27 cellular contexts compared by ENCODE assay signal in the genomic region with DNA sequence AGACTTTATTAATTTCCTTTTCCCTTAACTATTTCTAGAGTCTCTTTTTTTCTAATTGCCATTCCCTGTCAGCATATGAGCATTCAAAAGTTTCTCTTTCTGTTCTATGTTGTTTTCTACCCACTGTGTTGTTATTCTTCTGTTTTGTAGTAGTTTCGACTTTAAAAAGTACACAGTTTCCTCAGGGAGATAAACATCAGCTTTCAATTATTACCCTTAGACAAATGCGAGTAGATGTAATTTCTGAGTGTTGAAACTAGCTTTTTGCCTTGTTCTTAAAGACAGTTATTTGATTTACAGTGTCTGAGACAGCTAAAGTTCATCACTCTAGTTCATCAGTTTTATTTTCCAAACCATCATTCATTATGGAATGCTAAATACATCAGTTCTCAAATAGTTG. TPM values are rescaled to one million over a fixed set of nuclear protein-coding genes. Genes with fewer than 3 reads are reported as not detected.
DNase-seq lines count a peak whose midpoint lies in the region; ATAC-seq and TF ChIP-seq lines count a peak whose summit lies in the region.
"Had no signal": no experiment of that assay in that cellular context is flagged by ENCODE, and none has a peak within 500 bp of the region (broad histone marks: within the 10 kb centered on the region; RNA-seq: fewer than 3 reads in every experiment).

No MANE protein-coding gene starts in this region.

- H3K36me3 ChIP-seq in Loucy (ENCODE audit: insufficient read depth, low read length) (peaks cover 75% of the 10 kb centered on the region; the same call in 1 of the 2 replicates), ascending aorta (peaks cover 6 to 23% of the 10 kb centered on the region in 2 donors), right atrium auricular region (peaks cover 29% of the 10 kb centered on the region)

- H3K4me3 ChIP-seq in Loucy (ENCODE audit: low read length, poor library complexity, severe bottlenecking): no peak overlapping the region
- H3K4me3 ChIP-seq in ascending aorta: no peak overlapping the region
- no peak overlapping the region for H3K4me3 ChIP-seq in right atrium auricular region
- H3K4me3 ChIP-seq: coronary artery, esophagus squamous epithelium, lower lobe of right lung, skin epidermis had no signal

- H3K4me2 ChIP-seq in Loucy (ENCODE audit: low read depth, low read length, poor library complexity, severe bottlenecking): peak overlapping the region; percentile 24

- H3K4me3 Mint-ChIP-seq in activated CD8-positive, alpha-beta memory T cell treated with anti-CD3 and anti-CD28 coated beads, Interleukin-2, amount 10 ng/mL, durations not matched to agents 7 days and 5 days: no peak overlapping the region

- H3K79me2 ChIP-seq in Loucy (ENCODE audit: insufficient read depth, low read length): peaks cover 48% of the 10 kb centered on the region

- no peaks in the 10 kb centered on the region for H3K27me3 Mint-ChIP-seq in activated CD8-positive, alpha-beta memory T cell treated with anti-CD3 and anti-CD28 coated beads, Interleukin-2, amount 10 ng/mL, durations not matched to agents 7 days and 5 days

- H3K9me3 Mint-ChIP-seq in activated CD8-positive, alpha-beta memory T cell treated with anti-CD3 and anti-CD28 coated beads, Interleukin-2, amount 10 ng/mL, durations not matched to agents 7 days and 5 days (ENCODE audit: low read depth): no peaks in the 10 kb centered on the region

- CTCF ChIA-PET in activated CD8-positive, alpha-beta memory T cell treated with anti-CD3 and anti-CD28 coated beads, Interleukin-2, amount 10 ng/mL, durations not matched to agents 7 days and 5 days (lab: Charles Lee): interaction anchor here (1.5 kb wide), 1 partner anchor 365 kb away, joined by 3 read pairs; no protein-coding TSS in a partner anchor

- no peaks in the 10 kb centered on the region for H3K9me2 ChIP-seq in Loucy (replicated peaks; ENCODE audit: low read depth, low read length)

- peaks cover 17% of the 10 kb centered on the region for H3K4me1 ChIP-seq in Loucy (ENCODE audit: insufficient read depth, low read length, poor library complexity, severe bottlenecking)
- no peaks in the 10 kb centered on the region for H3K4me1 ChIP-seq in ascending aorta
- no peaks in the 10 kb centered on the region for H3K4me1 ChIP-seq in right atrium auricular region
- H3K4me1 ChIP-seq: esophagus squamous epithelium had no signal

- H3K9me3 ChIP-seq in Loucy (ENCODE audit: insufficient read depth, low read depth, low read length): no peaks in the 10 kb centered on the region
- no peaks in the 10 kb centered on the region for H3K9me3 ChIP-seq in ascending aorta
- H3K9me3 ChIP-seq in right atrium auricular region: no peaks in the 10 kb centered on the region
- H3K9me3 ChIP-seq: esophagus squamous epithelium, lower lobe of right lung, neutrophil had no signal

- H3K9ac ChIP-seq in Loucy (ENCODE audit: low read depth, low read length, poor library complexity, severe bottlenecking): no peak overlapping the region

- peaks cover 32% of the 10 kb centered on the region for H4K20me1 ChIP-seq in Loucy (ENCODE audit: insufficient read depth, low read length, poor library complexity, severe bottlenecking)

- no peaks in the 10 kb centered on the region; the same call in 1 of the 2 replicates for H3F3A ChIP-seq in Loucy (ENCODE audit: low read depth)

- ATAC-seq in activated CD8-positive, alpha-beta memory T cell treated with anti-CD3 and anti-CD28 coated beads, Interleukin-2, amount 10 ng/mL, durations not matched to agents 7 days and 5 days: no peak
- ATAC-seq in sciatic nerve: peak; percentile 44
- ATAC-seq in HG03521 (IDR thresholded peaks at IDR 0.05; ENCODE audit: unreplicated experiment): no peak
- ATAC-seq: HCT116, lower lobe of right lung had no signal

- peaks cover 20% of the 10 kb centered on the region for H3K4me1 Mint-ChIP-seq in activated CD8-positive, alpha-beta memory T cell treated with anti-CD3 and anti-CD28 coated beads, Interleukin-2, amount 10 ng/mL, durations not matched to agents 7 days and 5 days

- intact Hi-C loops in ascending aorta (cut with DNase I): no loop called here
- intact Hi-C loops in sciatic nerve (cut with DNase I): no loop called here

- H3K36me3 Mint-ChIP-seq in activated CD8-positive, alpha-beta memory T cell treated with anti-CD3 and anti-CD28 coated beads, Interleukin-2, amount 10 ng/mL, durations not matched to agents 7 days and 5 days: peaks cover 38% of the 10 kb centered on the region

- TF ChIP-seq CTCF in Loucy (conservative IDR thresholded peaks at IDR 0.05; ENCODE audit: low read length) (no peak), ascending aorta (IDR thresholded peaks at IDR 0.05) (no peak), right atrium auricular region (IDR thresholded peaks at IDR 0.05) (no peak)

- H3K27ac Mint-ChIP-seq in activated CD8-positive, alpha-beta memory T cell treated with anti-CD3 and anti-CD28 coated beads, Interleukin-2, amount 10 ng/mL, durations not matched to agents 7 days and 5 days: peak overlapping the region; percentile 66

- DNase-seq in activated CD8-positive, alpha-beta memory T cell treated with anti-CD3 and anti-CD28 coated beads, Interleukin-2, amount 10 ng/mL, durations not matched to agents 7 days and 5 days: no peak
- DNase-seq in activated CD8-positive, alpha-beta memory T cell treated with anti-CD3 and anti-CD28 coated beads, Interleukin-2, amount 50 U/mL, for 48 hours: no peak
- DNase-seq in ascending aorta (ENCODE audit: low spot score in 2 of 2) (no peak), sciatic nerve (ENCODE audit: low spot score) (no peak), midbrain (lab: John Stamatoyannopoulos, UW) (no peak), right atrium auricular region (ENCODE audit: low spot score) (no peak)
- DNase-seq: activated CD4-positive, CD25-positive, alpha-beta regulatory T cell treated with anti-CD3 and anti-CD28 coated beads, Interleukin-2, amount 50 U/mL, for 72 hours; activated gamma-delta T cell treated with Interleukin-2 at 50 U/mL for 16 hours; amygdala; Calu3; esophagus squamous epithelium; Karpas-422; lower lobe of right lung; NCI-H1048; NCI-H1694 treated with DMSO at 0.1 percent for 48 hours; NCI-H2171; NCI-H524; SHP77; substantia nigra; SW 1271 had no signal

- H2AFZ ChIP-seq in Loucy (ENCODE audit: low read length): no peak overlapping the region

- H3K27me3 ChIP-seq in Loucy (ENCODE audit: insufficient read depth, low read length, poor library complexity, severe bottlenecking): no peaks in the 10 kb centered on the region
- H3K27me3 ChIP-seq in ascending aorta: no peaks in the 10 kb centered on the region
- no peaks in the 10 kb centered on the region for H3K27me3 ChIP-seq in right atrium auricular region
- H3K27me3 ChIP-seq: esophagus squamous epithelium, neutrophil had no signal

- H3K27ac ChIP-seq in ascending aorta: peak overlapping the region; percentile 32 to 42
- no peak overlapping the region for H3K27ac ChIP-seq in right atrium auricular region
- H3K27ac ChIP-seq: esophagus squamous epithelium, HL-60, lower lobe of right lung, neutrophil had no signal

RNA-seq across cellular contexts. Expression of gene MTREX, which starts 19.5 kb away (rescaled TPM):
- 10 to 100 TPM; 71.2 to 78.0 TPM for total RNA-seq in activated CD8-positive, alpha-beta memory T cell treated with anti-CD3 and anti-CD28 coated beads, Interleukin-2, amount 10 ng/mL, durations not matched to agents 7 days and 5 days
- total RNA-seq in ascending aorta: 17.1 TPM
- total RNA-seq in sciatic nerve: 69.0 TPM
- 10 to 100 TPM; 56.7 to 86.0 TPM for total RNA-seq in right atrium auricular region

RNA-seq across cellular contexts. Expression of gene DHX29, which starts 19.8 kb away (rescaled TPM):
- total RNA-seq in activated CD8-positive, alpha-beta memory T cell treated with anti-CD3 and anti-CD28 coated beads, Interleukin-2, amount 10 ng/mL, durations not matched to agents 7 days and 5 days: 10 to 100 TPM; 17.1 to 17.3 TPM
- 11.3 TPM for total RNA-seq in ascending aorta
- total RNA-seq in sciatic nerve: 24.8 TPM
- total RNA-seq in right atrium auricular region: 10 to 100 TPM; 17.5 to 20.9 TPM

Comparison
In these comparisons a context has a peak if more than half of its experiments do, and no peak if none do; other contexts are left out.
1. H3K27ac ChIP-seq: peak in ascending aorta (2 of 2); none in right atrium auricular region (0 of 2).